Comparison of ENCODE assay signal across 13 cellular contexts in genomic region chr4:42142586-42142985, GRCh38. TPM values are rescaled to one million over a fixed set of nuclear protein-coding genes. Genes with fewer than 3 reads are reported as not detected.
A peak's percentile ranks its signal among the peaks of the same experiment; 100 is the strongest.
DNase-seq lines count a peak whose midpoint lies in the region.
"Had no signal": no experiment of that assay in that cellular context is flagged by ENCODE, and none has a peak within 500 bp of the region (broad histone marks: within the 10 kb centered on the region; RNA-seq: fewer than 3 reads in every experiment).

No MANE protein-coding gene starts in this region.

- POLR2A ChIA-PET in activated CD4-positive, alpha-beta T cell treated with anti-CD3 and anti-CD28 coated beads, Interleukin-2, amount 10 ng/mL, durations not matched to agents 7 days and 5 days (lab: Charles Lee), result no interaction called here

- H3K27ac ChIP-seq in GM23248 (no peak overlapping the region), mesendoderm (ENCODE audit: low read depth, low read length) (no peak overlapping the region)
- H3K27ac ChIP-seq: BLaER1 had no signal

- no peak overlapping the region for H3K56ac ChIP-seq in mesendoderm (ENCODE audit: low read length)

- no peak overlapping the region for H2BK15ac ChIP-seq in mesendoderm (replicated peaks; ENCODE audit: low read depth)

- H3K9ac ChIP-seq in GM23248 (no peak overlapping the region), mesendoderm (ENCODE audit: low read length) (no peak overlapping the region)
- H3K9ac ChIP-seq: BLaER1 had no signal

- H4K8ac ChIP-seq in mesendoderm (ENCODE audit: low read depth, low read length), result no peak overlapping the region

- no peaks in the 10 kb centered on the region for H3K4me1 Mint-ChIP-seq in activated CD4-positive, alpha-beta T cell treated with anti-CD3 and anti-CD28 coated beads, Interleukin-2, amount 10 ng/mL, durations not matched to agents 7 days and 5 days
- H3K4me1 Mint-ChIP-seq: CD8-positive, alpha-beta memory T cell had no signal

- no peaks in the 10 kb centered on the region for H3K9me3 Mint-ChIP-seq in activated CD4-positive, alpha-beta T cell treated with anti-CD3 and anti-CD28 coated beads, Interleukin-2, amount 10 ng/mL, durations not matched to agents 7 days and 5 days

- no peak overlapping the region for H3K18ac ChIP-seq in mesendoderm (ENCODE audit: low read length)

- no peaks in the 10 kb centered on the region for H3K36me3 Mint-ChIP-seq in activated CD4-positive, alpha-beta T cell treated with anti-CD3 and anti-CD28 coated beads, Interleukin-2, amount 10 ng/mL, durations not matched to agents 7 days and 5 days (ENCODE audit: low read depth)

- H3K79me1 ChIP-seq in mesendoderm (ENCODE audit: low read length), result peaks cover 2% of the 10 kb centered on the region

- H3F3A ChIP-seq in GM23248 (ENCODE audit: insufficient read depth), result no peaks in the 10 kb centered on the region

- no peak overlapping the region for H2AFZ ChIP-seq in GM23248

- H3K4me3 ChIP-seq in GM23248, result no peak overlapping the region
- H3K4me3 ChIP-seq in MG63, result no peak overlapping the region
- no peak overlapping the region for H3K4me3 ChIP-seq in mesendoderm (ENCODE audit: low read length)
- H3K4me3 ChIP-seq: BLaER1, HAP-1 had no signal

- H3K36me3 ChIP-seq in GM23248 (ENCODE audit: low read depth), result no peaks in the 10 kb centered on the region
- H3K36me3 ChIP-seq in MG63, result no peaks in the 10 kb centered on the region
- H3K36me3 ChIP-seq in mesendoderm (ENCODE audit: control insufficient read depth, insufficient read depth, low read length), result no peaks in the 10 kb centered on the region

- H2BK120ac ChIP-seq in mesendoderm (ENCODE audit: low read depth, low read length), result no peak overlapping the region

- peaks cover 6% of the 10 kb centered on the region; the same call in 1 of the 2 replicates for H3K27me3 ChIP-seq in GM23248 (replicated peaks; ENCODE audit: insufficient read depth)
- H3K27me3 ChIP-seq in MG63, result no peaks in the 10 kb centered on the region
- no peaks in the 10 kb centered on the region for H3K27me3 ChIP-seq in mesendoderm (ENCODE audit: insufficient read depth, low read length, poor library complexity)
- H3K27me3 ChIP-seq: BLaER1 had no signal

- 26 to 42% methylated on average over 5 of the region's 5 CpGs for WGBS in GM23248 (ENCODE audit: low coverage in 1 of 2, low lambda C conversion rate in 2 of 2, missing lambda C conversion rate in 2 of 2), 2 experiments
- WGBS in mesendoderm (ENCODE audit: extremely low coverage, insufficient coverage, low lambda C conversion rate), result no CpG with 5 or more reads among the region's 5 CpGs

- no peak overlapping the region for H3K4me2 ChIP-seq in GM23248 (ENCODE audit: unreplicated experiment)
- no peak overlapping the region for H3K4me2 ChIP-seq in mesendoderm (ENCODE audit: low read length)
- H3K4me2 ChIP-seq: BLaER1 had no signal

- no peak overlapping the region for H3K4ac ChIP-seq in mesendoderm (ENCODE audit: low read depth, low read length)

- H3K4me1 ChIP-seq in GM23248 (ENCODE audit: insufficient read depth), result no peaks in the 10 kb centered on the region
- no peaks in the 10 kb centered on the region for H3K4me1 ChIP-seq in mesendoderm (ENCODE audit: control insufficient read depth, low read depth, low read length)
- H3K4me1 ChIP-seq: Caco-2 had no signal

- peaks cover 15% of the 10 kb centered on the region for H3K27me3 Mint-ChIP-seq in activated CD4-positive, alpha-beta T cell treated with anti-CD3 and anti-CD28 coated beads, Interleukin-2, amount 10 ng/mL, durations not matched to agents 7 days and 5 days

- H2BK5ac ChIP-seq in mesendoderm (ENCODE audit: low read length), result no peak overlapping the region

- in situ Hi-C loops in GM23248 (cut with MboI), result no loop called here

- H3K23ac ChIP-seq in mesendoderm (ENCODE audit: low read length), result no peak overlapping the region

- no peaks in the 10 kb centered on the region for H3K9me2 ChIP-seq in GM23248 (ENCODE audit: insufficient read depth)

- no peaks in the 10 kb centered on the region for H4K20me1 ChIP-seq in GM23248 (ENCODE audit: insufficient read depth)

- CTCF ChIA-PET in activated CD4-positive, alpha-beta T cell treated with anti-CD3 and anti-CD28 coated beads, Interleukin-2, amount 10 ng/mL, durations not matched to agents 7 days and 5 days (lab: Charles Lee), result no interaction called here

- H3K79me2 ChIP-seq in GM23248 (ENCODE audit: insufficient read depth) (no peaks in the 10 kb centered on the region), mesendoderm (ENCODE audit: control insufficient read depth, insufficient read depth, low read length) (peaks cover 3% of the 10 kb centered on the region)

- H3K4me3 Mint-ChIP-seq in activated CD4-positive, alpha-beta T cell treated with anti-CD3 and anti-CD28 coated beads, Interleukin-2, amount 10 ng/mL, durations not matched to agents 7 days and 5 days, result no peak overlapping the region
- H3K4me3 Mint-ChIP-seq: CD8-positive, alpha-beta memory T cell had no signal

- DNase-seq in Daoy (ENCODE audit: low read depth) (peak; percentile 31), GM23248 (peak; percentile 40), MG63 (peak; percentile 53), mesendoderm (no peak)
- no peak for DNase-seq in activated CD4-positive, alpha-beta T cell treated with anti-CD3 and anti-CD28 coated beads for 1 hour
- no peak for DNase-seq in activated CD4-positive, alpha-beta T cell treated with anti-CD3 and anti-CD28 coated beads, Interleukin-2, amount 10 ng/mL, durations not matched to agents 7 days and 5 days
- DNase-seq: AML-193; Caco-2; CD8-positive, alpha-beta memory T cell; DMS53; KBM-7 had no signal

- H2AK5ac ChIP-seq in mesendoderm (ENCODE audit: low read length), result no peak overlapping the region

- no peak overlapping the region for H4K5ac ChIP-seq in mesendoderm (ENCODE audit: low read length)

- no peak overlapping the region for H3K27ac Mint-ChIP-seq in activated CD4-positive, alpha-beta T cell treated with anti-CD3 and anti-CD28 coated beads, Interleukin-2, amount 10 ng/mL, durations not matched to agents 7 days and 5 days
- H3K27ac Mint-ChIP-seq: CD8-positive, alpha-beta memory T cell had no signal

- H3K9me3 ChIP-seq in GM23248 (ENCODE audit: low read depth), result no peaks in the 10 kb centered on the region
- no peaks in the 10 kb centered on the region for H3K9me3 ChIP-seq in MG63
- H3K9me3 ChIP-seq: Caco-2, HAP-1 had no signal

RNA-seq across cellular contexts. Expression of gene BEND4, which starts 9.9 kb away (rescaled TPM):
- 3.9 and 5.5 TPM in 2 replicates for total RNA-seq in Daoy (2014; rRNA removed; shearing (Covaris generic))
- total RNA-seq in GM23248 (2014; rRNA removed; shearing (Covaris generic)), result not detected in 2 replicates
- not detected in 2 replicates for polyA plus RNA-seq in GM23248 (2016; fragmentation: Nextera tagmentation; extraction: Ambion mirVana)
- total RNA-seq in MG63 (2014; rRNA removed; shearing (Covaris generic); ENCODE audit: low replicate concordance), result 0.12 and 0.16 TPM in 2 replicates
- total RNA-seq in activated CD4-positive, alpha-beta T cell treated with anti-CD3 and anti-CD28 coated beads, Interleukin-2, amount 10 ng/mL, durations not matched to agents 7 days and 5 days, result under 1 TPM; 0.05 to 0.19 TPM
- 5.4 TPM for polyA plus RNA-seq in mesendoderm (2013, experiment 1 of 2)
- 5.5 TPM for polyA plus RNA-seq in mesendoderm (2013, experiment 2 of 2)
- total RNA-seq: Caco-2 had no signal

Comparison
In these comparisons a context has a peak if more than half of its experiments do, and no peak if none do; other contexts are left out.
1. DNase-seq: peak in Daoy (single experiment), GM23248 (single experiment) and MG63 (single experiment); none in activated CD4-positive, alpha-beta T cell treated with anti-CD3 and anti-CD28 coated beads for 1 hour (single experiment), activated CD4-positive, alpha-beta T cell treated with anti-CD3 and anti-CD28 coated beads, Interleukin-2, amount 10 ng/mL, durations not matched to agents 7 days and 5 days (single experiment) and mesendoderm (single experiment).